In the genomic region with DNA sequence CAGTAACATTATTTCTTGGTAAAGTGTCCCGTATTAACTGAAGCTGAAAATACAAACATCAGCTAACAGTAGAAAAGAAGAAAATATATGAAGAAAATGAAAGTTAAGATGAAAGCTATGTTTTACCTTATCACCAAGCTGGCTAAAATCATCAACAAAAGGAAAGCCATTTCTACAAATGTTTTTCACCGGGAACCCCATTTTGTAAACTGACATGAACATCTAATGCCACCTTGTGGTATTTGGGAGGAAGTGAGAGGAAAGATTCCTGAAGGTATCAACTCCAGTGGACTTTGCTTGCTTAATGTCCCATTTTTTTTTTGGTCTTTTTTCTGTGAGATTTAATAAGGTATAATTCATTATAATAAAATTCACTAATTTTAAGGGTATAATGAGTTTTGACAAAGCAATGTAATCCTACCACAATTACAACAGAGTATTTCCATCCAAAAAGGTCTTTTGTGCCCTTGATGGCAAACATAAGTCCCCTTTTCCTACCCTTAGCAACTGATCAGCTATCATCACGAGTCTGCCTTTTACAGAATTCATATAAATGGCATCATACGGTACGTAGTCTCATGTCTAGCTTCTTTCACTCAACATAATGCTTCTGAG, we compare ENCODE assay signal across 8 cellular contexts. TPM values are rescaled to one million over a fixed set of nuclear protein-coding genes. Genes with fewer than 3 reads are reported as not detected.
DNase-seq lines count a peak whose midpoint lies in the region; ATAC-seq and TF ChIP-seq lines count a peak whose summit lies in the region.

No MANE protein-coding gene starts in this region.

- H3K36me3 Mint-ChIP-seq in naive thymus-derived CD4-positive, alpha-beta T cell, result peaks cover 4 to 21% (median 11%) of the 10 kb centered on the region in 5 donors

- no peaks in the 10 kb centered on the region for H3K27me3 Mint-ChIP-seq in naive thymus-derived CD4-positive, alpha-beta T cell

- H3K36me3 ChIP-seq in RWPE2 (ENCODE audit: low read depth), result peaks cover 77% of the 10 kb centered on the region
- H3K36me3 ChIP-seq in naive thymus-derived CD4-positive, alpha-beta T cell (ENCODE audit: control insufficient read depth in 2 of 3, insufficient read depth in 3 of 3, low read length in 3 of 3), result peaks cover 0 to 41% (median 22%) of the 10 kb centered on the region in 3 experiments

- peaks cover 9 to 31% (median 24%) of the 10 kb centered on the region in 7 donors for H3K4me1 Mint-ChIP-seq in naive thymus-derived CD4-positive, alpha-beta T cell

- peak; percentile 89 for TF ChIP-seq CTCF in RWPE2 (IDR thresholded peaks at IDR 0.05; ENCODE audit: poor library complexity, severe bottlenecking)
- TF ChIP-seq CTCF in epithelial cell of esophagus (IDR thresholded peaks at IDR 0.05; ENCODE audit: insufficient read depth, low read depth, low read length, missing control alignments), result peak; percentile 77

- H3K9me3 ChIP-seq in RWPE2 (ENCODE audit: severe bottlenecking), result no peaks in the 10 kb centered on the region
- no peaks in the 10 kb centered on the region for H3K9me3 ChIP-seq in naive thymus-derived CD4-positive, alpha-beta T cell (ENCODE audit: control insufficient read depth in 2 of 3, low read length in 3 of 3)

- no peak overlapping the region for H3K4me3 ChIP-seq in Jurkat, Clone E6-1 (ENCODE audit: low read length)
- no peak overlapping the region for H3K4me3 ChIP-seq in RWPE2 (ENCODE audit: severe bottlenecking)
- no peak overlapping the region for H3K4me3 ChIP-seq in epithelial cell of esophagus (ENCODE audit: low read length)
- H3K4me3 ChIP-seq in naive thymus-derived CD4-positive, alpha-beta T cell (ENCODE audit: low read length), result no peak overlapping the region

- peaks cover 2% of the 10 kb centered on the region for H3K4me1 ChIP-seq in RWPE2 (ENCODE audit: insufficient read depth, poor library complexity, severe bottlenecking)
- H3K4me1 ChIP-seq in naive thymus-derived CD4-positive, alpha-beta T cell (ENCODE audit: control insufficient read depth in 2 of 2, insufficient read depth in 2 of 2, low read length in 2 of 2), result peaks cover 0 to 3% of the 10 kb centered on the region in 2 donors

- CTCF ChIA-PET in naive thymus-derived CD4-positive, alpha-beta T cell (lab: Charles Lee), result interaction anchor here (0.6 to 1.4 kb wide), 5 partner anchors 86 to 341 kb away, joined by 3 to 7 read pairs (median 4); no protein-coding TSS in a partner anchor

- intact Hi-C loops in naive thymus-derived CD4-positive, alpha-beta T cell (cut with micrococcal nuclease), result loop anchor here (1.0 kb wide), 2 partner anchors 86 to 95 kb away; no protein-coding TSS in a partner anchor

- peak overlapping the region in 6 of 9 donors; percentile 45 to 79 (median 66) for H3K27ac Mint-ChIP-seq in naive thymus-derived CD4-positive, alpha-beta T cell

- DNase-seq in NCI-H1417 (lab: John Stamatoyannopoulos, UW) (peak in 2 of 3 experiments; percentile 23 to 69), NCI-H1417 treated with DMSO at 0.1 percent for 48 hours (lab: John Stamatoyannopoulos, UW) (no peak), RWPE2 (ENCODE audit: low spot score) (no peak), epithelial cell of esophagus (ENCODE audit: low read depth) (peak; percentile 69), ecto neural progenitor cell (ENCODE audit: low spot score) (no peak)
- DNase-seq in Jurkat, Clone E6-1 (ENCODE audit: low read depth, low spot score), result peak; percentile 41
- DNase-seq in naive thymus-derived CD4-positive, alpha-beta T cell, result peak in 6 of 9 donors; percentile 21 to 47 (median 28)

- H3K9me3 Mint-ChIP-seq in naive thymus-derived CD4-positive, alpha-beta T cell, result no peaks in the 10 kb centered on the region

- H3K4me3 Mint-ChIP-seq in naive thymus-derived CD4-positive, alpha-beta T cell, result peak overlapping the region in 2 of 10 donors; percentile 4 to 49

- ATAC-seq in RWPE2 (ENCODE audit: low read depth), result peak; percentile 48; the same call in 1 of the 3 replicates
- peak; percentile 50 for ATAC-seq in naive thymus-derived CD4-positive, alpha-beta T cell
- no peak for ATAC-seq in GM19455 (IDR thresholded peaks at IDR 0.05; ENCODE audit: unreplicated experiment)

- no peak overlapping the region for H3K27ac ChIP-seq in RWPE2 (ENCODE audit: poor library complexity, severe bottlenecking)
- no peak overlapping the region for H3K27ac ChIP-seq in naive thymus-derived CD4-positive, alpha-beta T cell (ENCODE audit: low read depth, low read length)

- POLR2A ChIA-PET in naive thymus-derived CD4-positive, alpha-beta T cell (lab: Charles Lee), result interaction anchor here (0.7 to 1.0 kb wide), 2 partner anchors 9 to 15 kb away, joined by 3 to 4 read pairs; no protein-coding TSS in a partner anchor

- no peaks in the 10 kb centered on the region for H3K27me3 ChIP-seq in RWPE2 (ENCODE audit: insufficient read depth, poor library complexity, severe bottlenecking)
- H3K27me3 ChIP-seq in naive thymus-derived CD4-positive, alpha-beta T cell (ENCODE audit: control insufficient read depth in 2 of 2, insufficient read depth in 2 of 2, low read length in 2 of 2), result no peaks in the 10 kb centered on the region

RNA-seq across cellular contexts. Expression of a gene that starts 7.7 kb away (rescaled TPM):
- polyA plus RNA-seq in Jurkat, Clone E6-1 (2012; ENCODE audit: insufficient read depth, insufficient read length), result 316 TPM
- 10 to 100 TPM; 53.3 to 81.3 (median 61.1) TPM for total RNA-seq in naive thymus-derived CD4-positive, alpha-beta T cell
- 100 to 1,000 TPM; 127 to 147 TPM for polyA plus RNA-seq in naive thymus-derived CD4-positive, alpha-beta T cell

RNA-seq across cellular contexts. Expression of a gene that starts 34.4 kb away (rescaled TPM):
- polyA plus RNA-seq in Jurkat, Clone E6-1 (2012; ENCODE audit: insufficient read depth, insufficient read length), result 61.2 TPM
- total RNA-seq in naive thymus-derived CD4-positive, alpha-beta T cell, result 10 to 100 TPM; 32.9 to 57.4 (median 42.1) TPM
- polyA plus RNA-seq in naive thymus-derived CD4-positive, alpha-beta T cell, result 10 to 100 TPM; 25.6 to 59.1 TPM

Comparison
In these comparisons a context has a peak if more than half of its experiments do, and no peak if none do; other contexts are left out.
1. DNase-seq: peak in NCI-H1417 (2 of 3), Jurkat, Clone E6-1 (single experiment), epithelial cell of esophagus (single experiment) and naive thymus-derived CD4-positive, alpha-beta T cell (6 of 9); none in NCI-H1417 treated with DMSO at 0.1 percent for 48 hours (single experiment), RWPE2 (single experiment) and ecto neural progenitor cell (single experiment).